In the genomic region with DNA sequence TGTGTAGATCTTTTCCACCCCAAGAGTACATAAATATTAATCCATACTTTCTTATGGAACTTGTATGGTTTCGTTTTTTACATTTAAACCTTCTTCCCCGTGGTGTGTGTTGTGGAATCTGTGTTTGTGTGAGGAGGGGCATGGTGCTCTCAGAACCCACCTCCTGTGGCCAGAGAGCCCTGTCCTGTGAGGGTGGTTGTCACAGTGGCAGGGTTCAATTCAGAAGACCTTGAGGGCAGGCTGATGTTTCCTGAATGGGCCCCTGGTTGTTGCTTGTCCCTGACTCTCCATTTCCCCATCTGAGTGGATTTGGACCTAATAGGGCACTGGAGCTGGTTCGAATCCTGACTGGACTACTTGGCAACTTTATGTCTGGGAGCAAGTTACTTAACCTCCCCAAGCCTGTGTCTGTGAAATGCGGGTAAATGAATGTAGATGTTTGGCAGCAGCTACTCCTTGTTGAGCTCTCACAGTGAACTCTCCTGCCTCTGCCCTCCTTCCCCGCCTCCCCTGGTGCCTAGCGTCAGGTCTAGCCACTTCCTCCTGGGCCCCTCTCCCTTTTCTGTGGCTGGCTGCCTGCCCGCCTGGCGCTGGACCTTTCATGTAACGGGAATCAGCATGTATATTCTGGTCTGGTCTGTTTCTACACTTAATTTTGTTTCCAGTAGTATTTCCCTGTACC, we compare ENCODE assay signal across 8 cellular contexts. TPM values are rescaled to one million over a fixed set of nuclear protein-coding genes. Genes with fewer than 3 reads are reported as not detected.
A peak's percentile ranks its signal among the peaks of the same experiment; 100 is the strongest.
DNase-seq lines count a peak whose midpoint lies in the region; ATAC-seq and TF ChIP-seq lines count a peak whose summit lies in the region.

No MANE protein-coding gene starts in this region.

- no peak for ATAC-seq in activated CD8-positive, alpha-beta T cell treated with anti-CD3 and anti-CD28 coated beads for 36 hours
- peak; percentile 1 for ATAC-seq in omental fat pad (ENCODE audit: low FRiP score)
- no peak for ATAC-seq in GM18870 (IDR thresholded peaks at IDR 0.05; ENCODE audit: unreplicated experiment)

- peaks cover 30% of the 10 kb centered on the region for H3K36me3 ChIP-seq in KOPT-K1 (ENCODE audit: insufficient read depth, low read length)
- H3K36me3 ChIP-seq in fibroblast of lung (ENCODE audit: control insufficient read depth, insufficient read depth, low read length), result peaks cover 16% of the 10 kb centered on the region

- no peaks in the 10 kb centered on the region for H3K27me3 Mint-ChIP-seq in activated CD8-positive, alpha-beta T cell treated with anti-CD3 and anti-CD28 coated beads for 36 hours

- CTCF ChIA-PET in activated CD8-positive, alpha-beta T cell treated with anti-CD3 and anti-CD28 coated beads for 36 hours (lab: Charles Lee), result interaction anchor here (0.8 to 1.6 kb wide), 4 partner anchors 14 to 78 kb away, joined by 3 to 8 read pairs (median 4); no protein-coding TSS in a partner anchor

- peaks cover 2% of the 10 kb centered on the region for H3K4me1 ChIP-seq in fibroblast of lung (ENCODE audit: control insufficient read depth, extremely low read depth, insufficient read depth, low read length)

- peak overlapping the region; percentile 89 for H3K4me3 Mint-ChIP-seq in activated CD8-positive, alpha-beta T cell treated with anti-CD3 and anti-CD28 coated beads for 36 hours

- TF ChIP-seq CTCF in activated CD8-positive, alpha-beta T cell treated with anti-CD3 and anti-CD28 coated beads for 36 hours (IDR thresholded peaks at IDR 0.05), result no peak
- TF ChIP-seq CTCF in fibroblast of lung (conservative IDR thresholded peaks at IDR 0.05 in 1 of 2, IDR thresholded peaks at IDR 0.05 in 1 of 2; ENCODE audit: low read depth in 1 of 2, low read length in 2 of 2) (no peak), omental fat pad (IDR thresholded peaks at IDR 0.05) (no peak), GM13976 (IDR thresholded peaks at IDR 0.05; ENCODE audit: borderline replicate concordance, control extremely low read depth, extremely low read depth, insufficient read depth, missing control alignments) (no peak)

- in situ Hi-C loops in GM13976 (cut with MboI; ENCODE audit: low sequenced_read_pairs, unreplicated experiment), result loop anchor here (5.0 kb wide), 1 partner anchor 67 kb away; the partner anchor contains the start of gene MALAT1

- H3K79me2 ChIP-seq in fibroblast of lung (ENCODE audit: control insufficient read depth, insufficient read depth, low read length), result peaks cover 99% of the 10 kb centered on the region

- H3K4me1 Mint-ChIP-seq in activated CD8-positive, alpha-beta T cell treated with anti-CD3 and anti-CD28 coated beads for 36 hours (ENCODE audit: low read depth), result peaks cover 78% of the 10 kb centered on the region

- no peaks in the 10 kb centered on the region for H3K9me3 Mint-ChIP-seq in activated CD8-positive, alpha-beta T cell treated with anti-CD3 and anti-CD28 coated beads for 36 hours

- POLR2A ChIA-PET in activated CD8-positive, alpha-beta T cell treated with anti-CD3 and anti-CD28 coated beads for 36 hours (lab: Charles Lee), result interaction anchor here (0.6 to 21.0 kb wide), 6 partner anchors 11 to 73 kb away, joined by 3 to 4842 read pairs (median 94); partner anchors contain the start of genes MALAT1 and NEAT1

- H3K9me3 ChIP-seq in KOPT-K1 (ENCODE audit: insufficient read depth, low read length, poor library complexity, severe bottlenecking) (no peaks in the 10 kb centered on the region), fibroblast of lung (ENCODE audit: control insufficient read depth, insufficient read depth, low read depth, low read length) (no peaks in the 10 kb centered on the region)

- intact Hi-C loops in activated CD8-positive, alpha-beta T cell treated with anti-CD3 and anti-CD28 coated beads for 36 hours (cut with micrococcal nuclease), result loop anchor here (2.0 to 5.0 kb wide), 3 partner anchors 13 to 142 kb away; partner anchors contain the start of genes FAM89B, SLC25A45 and ZNRD2

- H3K27me3 ChIP-seq in fibroblast of lung (ENCODE audit: control insufficient read depth, insufficient read depth, low read length), result no peaks in the 10 kb centered on the region

- no peak overlapping the region for H2AFZ ChIP-seq in fibroblast of lung (ENCODE audit: low read length)

- H3K27ac Mint-ChIP-seq in activated CD8-positive, alpha-beta T cell treated with anti-CD3 and anti-CD28 coated beads for 36 hours, result peak overlapping the region; percentile 98

- peak; percentile 84 for DNase-seq in EH (ENCODE audit: low read depth)
- DNase-seq in activated CD8-positive, alpha-beta T cell treated with anti-CD3 and anti-CD28 coated beads for 36 hours, result peak; percentile 64
- DNase-seq in fibroblast of lung (ENCODE audit: low read depth in 2 of 2), result peak; percentile 79 to 90
- DNase-seq in omental fat pad (ENCODE audit: low spot score), result no peak
- no peak for DNase-seq in GM13976 (ENCODE audit: low spot score)
- DNase-seq in GOT3 (lab: John Stamatoyannopoulos, UW), result no peak

- peaks cover 70% of the 10 kb centered on the region for H3K36me3 Mint-ChIP-seq in activated CD8-positive, alpha-beta T cell treated with anti-CD3 and anti-CD28 coated beads for 36 hours (ENCODE audit: low read depth)

- H3K4me3 ChIP-seq in fibroblast of lung (replicated peaks in 1 of 4; ENCODE audit: control extremely low read depth in 1 of 4, insufficient read depth in 1 of 4, low read depth in 3 of 4, low read length in 4 of 4), result peak overlapping the region; percentile 32 to 90 (median 80)

- peak overlapping the region; percentile 76 for H3K4me2 ChIP-seq in fibroblast of lung (ENCODE audit: extremely low read depth, insufficient read depth, low read length)

- H3K9ac ChIP-seq in fibroblast of lung (ENCODE audit: insufficient read depth, low read length), result peak overlapping the region; percentile 56

- H3K27ac ChIP-seq in KOPT-K1 (ENCODE audit: low read depth, low read length, poor library complexity, severe bottlenecking), result peak overlapping the region; percentile 99
- peak overlapping the region; percentile 100 for H3K27ac ChIP-seq in fibroblast of lung (ENCODE audit: insufficient read depth, low read length)

- H4K20me1 ChIP-seq in fibroblast of lung (ENCODE audit: control insufficient read depth, extremely low read depth, insufficient read depth, low read length), result peaks cover 30% of the 10 kb centered on the region

RNA-seq across cellular contexts. Expression of gene NEAT1, which starts 7.3 kb away (rescaled TPM):
- 100 to 1,000 TPM; 313 to 358 TPM for total RNA-seq in activated CD8-positive, alpha-beta T cell treated with anti-CD3 and anti-CD28 coated beads for 36 hours
- total RNA-seq in fibroblast of lung (177 and 299 TPM in 2 replicates), omental fat pad (1,000 to 10,000 TPM in 1 of 4 donors, 100 to 1,000 TPM in 3; 447 to 1,169 (median 678) TPM)
- polyA plus RNA-seq in fibroblast of lung, result 40.6 and 40.9 TPM in 2 replicates
- polyA plus RNA-seq in fibroblast of lung (2012), result 140 and 151 TPM in 2 replicates
- 61.4 and 179 TPM in 2 replicates for polyA minus RNA-seq in fibroblast of lung (ENCODE audit: low replicate concordance)

RNA-seq across cellular contexts. Expression of gene FRMD8, which starts 43.4 kb away (rescaled TPM):
- total RNA-seq in activated CD8-positive, alpha-beta T cell treated with anti-CD3 and anti-CD28 coated beads for 36 hours, result 10 to 100 TPM; 26.8 to 33.3 TPM
- 14.9 and 17.5 TPM in 2 replicates for total RNA-seq in fibroblast of lung
- 13.7 and 15.3 TPM in 2 replicates for polyA plus RNA-seq in fibroblast of lung
- polyA plus RNA-seq in fibroblast of lung (2012), result 15.2 and 15.4 TPM in 2 replicates
- polyA minus RNA-seq in fibroblast of lung (ENCODE audit: low replicate concordance), result 26.4 and 28.1 TPM in 2 replicates
- 10 to 100 TPM; 29.2 to 77.9 (median 58.9) TPM for total RNA-seq in omental fat pad

RNA-seq across cellular contexts. Expression of gene SLC25A45, which starts 47.4 kb away (rescaled TPM):
- total RNA-seq in activated CD8-positive, alpha-beta T cell treated with anti-CD3 and anti-CD28 coated beads for 36 hours, result 10 to 100 TPM; 12.8 to 14.4 TPM
- 1.0 and 1.5 TPM in 2 replicates for total RNA-seq in fibroblast of lung
- 0.50 and 0.52 TPM in 2 replicates for polyA plus RNA-seq in fibroblast of lung
- 0.98 and 1.0 TPM in 2 replicates for polyA plus RNA-seq in fibroblast of lung (2012)
- polyA minus RNA-seq in fibroblast of lung (ENCODE audit: low replicate concordance), result 0.85 and 1.8 TPM in 2 replicates
- 1 to 10 TPM; 4.1 to 9.2 (median 6.0) TPM for total RNA-seq in omental fat pad

Comparison
In these comparisons a context has a peak if more than half of its experiments do, and no peak if none do; other contexts are left out.
1. DNase-seq: peak in EH (single experiment), activated CD8-positive, alpha-beta T cell treated with anti-CD3 and anti-CD28 coated beads for 36 hours (single experiment) and fibroblast of lung (2 of 2); none in omental fat pad (single experiment), GM13976 (single experiment) and GOT3 (single experiment).